1 cellular context compared by ENCODE assay signal in the genomic region with DNA sequence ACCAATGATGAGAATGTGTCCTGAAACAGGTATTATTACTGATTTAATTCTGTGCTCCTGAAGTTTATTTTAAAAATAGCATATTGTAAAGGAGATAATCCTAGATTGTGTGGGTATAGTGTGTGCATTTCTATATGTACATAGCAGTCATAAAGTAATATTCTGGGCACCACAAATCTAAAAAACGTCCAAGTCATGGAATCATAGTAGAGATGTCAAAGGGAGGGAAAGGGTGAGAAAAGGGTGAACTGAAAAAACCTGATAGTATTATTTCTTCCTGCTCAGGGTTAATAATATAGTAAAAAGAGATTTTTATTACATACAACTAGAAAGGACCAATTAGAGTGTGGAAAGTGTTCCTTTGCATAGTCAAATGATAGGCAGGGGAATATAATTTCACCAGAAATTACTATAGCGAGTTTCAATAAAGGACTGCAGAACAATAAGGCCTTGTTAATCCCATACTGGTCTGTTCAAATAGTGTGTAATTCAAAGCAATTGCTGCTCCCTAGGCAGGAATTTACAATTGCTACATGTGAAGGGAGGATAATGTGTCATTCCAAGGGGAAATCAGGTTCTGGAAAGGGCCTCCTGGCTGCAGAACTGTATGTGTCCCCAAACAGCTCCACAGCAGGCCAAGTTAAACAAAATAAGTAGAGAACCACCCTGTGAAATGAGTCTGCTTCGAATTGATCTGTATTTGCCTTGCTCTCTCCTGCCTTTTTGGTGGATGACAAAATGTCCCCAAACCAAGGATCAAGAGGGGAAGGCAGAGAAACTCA.
TF ChIP-seq lines count a peak whose summit lies in the region.

No MANE protein-coding gene starts in this region.

TF ChIP-seq in IMR-90, 13 proteins besides CTCF, POLR2A, EP300 and RAD21:
- no peak for TF ChIP-seq FOS (IDR thresholded peaks at IDR 0.05; ENCODE audit: low read depth, low read length)
- TF ChIP-seq CEBPB (IDR thresholded peaks at IDR 0.05; ENCODE audit: low read depth, low read length), result peak; percentile 42; the same call in 1 of the 2 replicates
